In genomic region chr2:216111122-216111521, GRCh38 we compare ENCODE assay signal across 14 cellular contexts. TPM values are rescaled to one million over a fixed set of nuclear protein-coding genes. Genes with fewer than 3 reads are reported as not detected.
DNase-seq lines count a peak whose midpoint lies in the region; ATAC-seq, FAIRE-seq and TF ChIP-seq lines count a peak whose summit lies in the region.
"Had no signal": no experiment of that assay in that cellular context is flagged by ENCODE, and none has a peak within 500 bp of the region (broad histone marks: within the 10 kb centered on the region; RNA-seq: fewer than 3 reads in every experiment).

No MANE protein-coding gene starts in this region.

- H3K79me2 ChIP-seq in DND-41 (ENCODE audit: insufficient read depth, low read length): peaks cover 64% of the 10 kb centered on the region
- H3K79me2 ChIP-seq in Karpas-422 (ENCODE audit: low read length): peaks cover 48% of the 10 kb centered on the region
- peaks cover 58% of the 10 kb centered on the region for H3K79me2 ChIP-seq in astrocyte (ENCODE audit: insufficient read depth, low read length)
- H3K79me2 ChIP-seq in neural cell (replicated peaks; ENCODE audit: insufficient read depth, low read length): peaks cover 43% of the 10 kb centered on the region

- peaks cover 55% of the 10 kb centered on the region for H3K36me3 ChIP-seq in DND-41 (ENCODE audit: insufficient read depth, low read length)
- peaks cover 49% of the 10 kb centered on the region for H3K36me3 ChIP-seq in Karpas-422 (ENCODE audit: insufficient read depth, low read length)
- H3K36me3 ChIP-seq in astrocyte (ENCODE audit: insufficient read depth, low read length): peaks cover 32% of the 10 kb centered on the region
- peaks cover 3% of the 10 kb centered on the region for H3K36me3 ChIP-seq in neural cell (ENCODE audit: insufficient read depth, low read length)
- H3K36me3 ChIP-seq: colonic mucosa had no signal

- H3K4me2 ChIP-seq in DND-41 (ENCODE audit: insufficient read depth, low read length) (peak overlapping the region; percentile 83), Karpas-422 (ENCODE audit: low read depth, low read length, poor library complexity, severe bottlenecking) (peak overlapping the region; percentile 94), astrocyte (ENCODE audit: low read length) (peak overlapping the region; percentile 87), neural cell (ENCODE audit: low read length) (peak overlapping the region; percentile 53)

- no peaks in the 10 kb centered on the region for H3F3A ChIP-seq in neural cell (ENCODE audit: insufficient read depth, low read length, poor library complexity, severe bottlenecking)

- DNase-seq in DND-41 (no peak), Karpas-422 (no peak), astrocyte (ENCODE audit: low read depth) (no peak), mucosa of gallbladder (ENCODE audit: low spot score) (no peak), Ammon's horn (ENCODE audit: low spot score) (no peak)
- DNase-seq in stimulated activated naive CD4-positive, alpha-beta T cell (lab: John Stamatoyannopoulos, UW): no peak
- DNase-seq: colonic mucosa; hypothalamus; NCI-H2029 treated with DMSO at 0.1 percent for 48 hours; SIG-M5; stimulated activated CD4-positive, alpha-beta T cell treated with anti-CD3 and anti-CD28 coated beads, Interleukin-1b, Interleukin-23, amount 100 ng/mL, for 48 hours had no signal

- FAIRE-seq in astrocyte (lab: Jason Lieb, UNC): no peak

- H3K27me3 ChIP-seq in DND-41 (ENCODE audit: insufficient read depth, low read length, poor library complexity) (no peaks in the 10 kb centered on the region), Karpas-422 (ENCODE audit: low read length) (no peaks in the 10 kb centered on the region), astrocyte (ENCODE audit: insufficient read depth, low read length) (no peaks in the 10 kb centered on the region), neural cell (ENCODE audit: insufficient read depth, low read depth, low read length) (no peaks in the 10 kb centered on the region)
- H3K27me3 ChIP-seq: colonic mucosa, suprapubic skin had no signal

- H3K4me1 ChIP-seq in DND-41 (ENCODE audit: insufficient read depth, low read length) (peaks cover 62% of the 10 kb centered on the region), Karpas-422 (ENCODE audit: low read length) (peaks cover 59% of the 10 kb centered on the region), astrocyte (ENCODE audit: insufficient read depth, low read length) (peaks cover 29% of the 10 kb centered on the region)
- H3K4me1 ChIP-seq: colonic mucosa had no signal

- peak overlapping the region; percentile 86 for H3K27ac Mint-ChIP-seq in astrocyte (ENCODE audit: unreplicated experiment)

- H3K4me3 ChIP-seq in DND-41 (ENCODE audit: low read depth in 1 of 2, low read length in 2 of 2) (peak overlapping the region; percentile 74 to 82; a peak in 2 of 4 replicates), Karpas-422 (ENCODE audit: low read length) (peak overlapping the region; percentile 95), astrocyte (ENCODE audit: insufficient read depth, low read depth, low read length) (peak overlapping the region; percentile 99), neural cell (ENCODE audit: low read length) (peak overlapping the region; percentile 87)

- H3K9me3 ChIP-seq in DND-41 (ENCODE audit: insufficient read depth, low read length, severe bottlenecking): no peaks in the 10 kb centered on the region
- H3K9me3 ChIP-seq in Karpas-422 (ENCODE audit: low read length): no peaks in the 10 kb centered on the region
- no peaks in the 10 kb centered on the region for H3K9me3 ChIP-seq in astrocyte (ENCODE audit: insufficient read depth, low read depth, low read length)
- no peaks in the 10 kb centered on the region for H3K9me3 ChIP-seq in neural cell (ENCODE audit: low read length)
- H3K9me3 ChIP-seq: colonic mucosa, suprapubic skin had no signal

- no peaks in the 10 kb centered on the region for H3K27me3 Mint-ChIP-seq in astrocyte (ENCODE audit: low read depth, unreplicated experiment)

- peaks cover 6% of the 10 kb centered on the region for H3K36me3 Mint-ChIP-seq in astrocyte (ENCODE audit: low read depth, unreplicated experiment)

- TF ChIP-seq CTCF in DND-41 (IDR thresholded peaks at IDR 0.05; ENCODE audit: borderline replicate concordance, extremely low read depth, low read length, poor library complexity, severe bottlenecking) (no peak), astrocyte (IDR thresholded peaks at IDR 0.05; ENCODE audit: insufficient read depth, low read depth, low read length) (no peak), neural cell (IDR thresholded peaks at IDR 0.05; ENCODE audit: poor library complexity, severe bottlenecking) (no peak)

- no peak overlapping the region for H2AFZ ChIP-seq in DND-41 (ENCODE audit: low read depth, low read length)
- H2AFZ ChIP-seq in Karpas-422 (ENCODE audit: low read length): no peak overlapping the region
- H2AFZ ChIP-seq in astrocyte (ENCODE audit: low read depth, low read length): no peak overlapping the region
- H2AFZ ChIP-seq in neural cell (ENCODE audit: low read depth, low read length): no peak overlapping the region

- peaks cover 48% of the 10 kb centered on the region for H3K4me1 Mint-ChIP-seq in astrocyte (ENCODE audit: low read depth, unreplicated experiment)

- ATAC-seq in DND-41 (ENCODE audit: insufficient read depth, low read depth) (no peak), GM18511 (IDR thresholded peaks at IDR 0.05; ENCODE audit: unreplicated experiment) (no peak)

- H3K9ac ChIP-seq in DND-41 (ENCODE audit: low read depth, low read length) (peak overlapping the region; percentile 93), Karpas-422 (ENCODE audit: low read length) (peak overlapping the region; percentile 98), astrocyte (ENCODE audit: low read length) (peak overlapping the region; percentile 99), neural cell (ENCODE audit: low read length) (peak overlapping the region; percentile 98)

- H4K20me1 ChIP-seq in DND-41 (ENCODE audit: insufficient read depth, low read length): peaks cover 25% of the 10 kb centered on the region
- H4K20me1 ChIP-seq in Karpas-422 (ENCODE audit: insufficient read depth, low read depth, low read length): peaks cover 12% of the 10 kb centered on the region; the same call in 1 of the 2 replicates
- peaks cover 32% of the 10 kb centered on the region for H4K20me1 ChIP-seq in astrocyte (ENCODE audit: insufficient read depth, low read length)
- no peaks in the 10 kb centered on the region for H4K20me1 ChIP-seq in neural cell (ENCODE audit: insufficient read depth)

- TF ChIP-seq RAD21 in neural cell (conservative IDR thresholded peaks at IDR 0.05): no peak

- TF ChIP-seq EP300 in neural cell (conservative IDR thresholded peaks at IDR 0.05; ENCODE audit: poor library complexity, severe bottlenecking): no peak

- peak overlapping the region; percentile 99 for H3K27ac ChIP-seq in DND-41 (ENCODE audit: low read length)
- H3K27ac ChIP-seq in Karpas-422 (ENCODE audit: low read length): no peak overlapping the region; the same call in 1 of the 2 replicates
- H3K27ac ChIP-seq in astrocyte (ENCODE audit: low read depth, low read length): peak overlapping the region; percentile 94
- no peak overlapping the region for H3K27ac ChIP-seq in neural cell (ENCODE audit: low read length)
- H3K27ac ChIP-seq: colonic mucosa had no signal

- peak overlapping the region; percentile 99 for H3K4me3 Mint-ChIP-seq in astrocyte (ENCODE audit: unreplicated experiment)

- H3K9me3 Mint-ChIP-seq in astrocyte (ENCODE audit: unreplicated experiment): no peaks in the 10 kb centered on the region

- no peaks in the 10 kb centered on the region for H3K9me2 ChIP-seq in Karpas-422 (replicated peaks; ENCODE audit: insufficient read depth, low read length)
- H3K9me2 ChIP-seq in neural cell (ENCODE audit: insufficient read depth, low read length): no peaks in the 10 kb centered on the region

TF ChIP-seq in neural cell, 6 proteins besides CTCF, POLR2A, EP300 and RAD21:
- no peak for TF ChIP-seq EZH2 (IDR thresholded peaks at IDR 0.05; ENCODE audit: borderline replicate concordance, insufficient read depth, low read length, poor library complexity, severe bottlenecking)

RNA-seq across cellular contexts. Expression of gene XRCC5, which starts 2.0 kb away (rescaled TPM):
- total RNA-seq in Karpas-422 (2014; rRNA removed; shearing (Covaris generic); ENCODE audit: low replicate concordance): 102 and 107 TPM in 2 replicates
- total RNA-seq in astrocyte (237 and 249 TPM in 2 replicates), mucosa of gallbladder (197 TPM)
- polyA plus RNA-seq in neural cell: 270 and 279 TPM in 2 replicates
- 609 and 718 TPM in 2 replicates for polyA minus RNA-seq in neural cell

RNA-seq across cellular contexts. Expression of gene TMEM169, which starts 29.4 kb away (rescaled TPM):
- total RNA-seq in Karpas-422 (2014; rRNA removed; shearing (Covaris generic); ENCODE audit: low replicate concordance): not detected in 2 replicates
- total RNA-seq in astrocyte: 17.9 and 20.1 TPM in 2 replicates
- 28.8 and 29.6 TPM in 2 replicates for polyA plus RNA-seq in neural cell
- polyA minus RNA-seq in neural cell: 58.9 and 60.4 TPM in 2 replicates
- 7.3 TPM for total RNA-seq in mucosa of gallbladder

RNA-seq across cellular contexts. Expression of gene PECR, which starts 29.5 kb away (rescaled TPM):
- 0.30 and 0.72 TPM in 2 replicates for total RNA-seq in Karpas-422 (2014; rRNA removed; shearing (Covaris generic); ENCODE audit: low replicate concordance)
- total RNA-seq in astrocyte (17.0 and 17.3 TPM in 2 replicates), mucosa of gallbladder (33.7 TPM)
- 22.1 and 25.1 TPM in 2 replicates for polyA plus RNA-seq in neural cell
- 38.0 and 43.5 TPM in 2 replicates for polyA minus RNA-seq in neural cell

Comparison
In these comparisons a context has a peak if more than half of its experiments do, and no peak if none do; other contexts are left out.
1. H3K27ac ChIP-seq: peak in DND-41 (single experiment) and astrocyte (single experiment); none in Karpas-422 (single experiment) and neural cell (single experiment).
2. RNA of gene PECR, which starts 29.5 kb away (total RNA-seq): 33.7 TPM in mucosa of gallbladder (single experiment) and 17.0 to 17.3 TPM in astrocyte; 0.30 to 0.72 TPM in Karpas-422; every median in the first group is over 10 times any median in the second.
3. Peak in every context shown above with its lines, with median percentiles within 50 percentile points of each other: H3K4me2 ChIP-seq, H3K4me3 ChIP-seq and H3K9ac ChIP-seq.